ENCODE assay signal across 8 cellular contexts in the genomic region with DNA sequence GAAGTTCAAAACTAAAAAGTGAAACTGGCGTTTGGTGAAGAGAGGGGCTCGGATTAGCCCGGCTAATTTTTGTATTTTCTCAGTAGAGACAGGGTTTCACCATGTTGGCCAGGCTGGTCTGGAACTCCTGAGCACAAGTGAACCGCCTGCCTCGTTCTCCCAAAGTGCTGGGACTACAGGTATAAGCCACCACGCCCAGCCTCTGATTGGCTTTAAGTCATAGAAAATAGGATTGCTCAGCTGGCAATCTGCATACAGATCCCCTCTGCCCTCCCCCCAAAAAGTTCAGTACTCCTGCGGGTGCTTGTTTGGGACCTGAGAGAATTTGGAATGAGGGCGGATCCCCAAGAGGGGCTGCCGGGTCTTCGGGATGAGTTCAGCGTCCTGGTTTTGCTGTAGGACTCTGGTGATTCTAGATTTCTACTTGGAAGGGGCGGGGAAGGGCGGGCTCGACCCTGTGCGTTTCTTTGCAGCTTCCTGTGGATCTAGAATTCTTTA. TPM values are rescaled to one million over a fixed set of nuclear protein-coding genes. Genes with fewer than 3 reads are reported as not detected.
DNase-seq lines count a peak whose midpoint lies in the region; ATAC-seq and TF ChIP-seq lines count a peak whose summit lies in the region.

No MANE protein-coding gene starts in this region.

- H3K27ac ChIP-seq in Peyer's patch (peak overlapping the region; percentile 76 to 89 (median 81)), gastrocnemius medialis (peak overlapping the region; percentile 43 to 55 (median 49))

- H3K4me1 ChIP-seq in Peyer's patch (peaks cover 0 to 7% (median 0%) of the 10 kb centered on the region in 4 donors), gastrocnemius medialis (no peaks in the 10 kb centered on the region)

- no peaks in the 10 kb centered on the region for H3K27me3 ChIP-seq in Peyer's patch
- peaks cover 0 to 17% (median 10%) of the 10 kb centered on the region in 3 donors for H3K27me3 ChIP-seq in gastrocnemius medialis

- no peaks in the 10 kb centered on the region for H3K9me3 ChIP-seq in Peyer's patch
- no peaks in the 10 kb centered on the region for H3K9me3 ChIP-seq in gastrocnemius medialis

- peak in 2 of 3 donors; percentile 44 to 57 for DNase-seq in Peyer's patch
- DNase-seq in fibroblast of mammary gland (ENCODE audit: low read depth), result no peak
- DNase-seq in gastrocnemius medialis, result no peak
- no peak for DNase-seq in NCI-H510A treated with DMSO at 0.1 percent for 48 hours (lab: John Stamatoyannopoulos, UW)
- DNase-seq in AG08395 (ENCODE audit: low spot score), result no peak
- no peak for DNase-seq in activated CD8-positive, alpha-beta memory T cell treated with anti-CD3 and anti-CD28 coated beads, Interleukin-2, amount 50 U/mL, for 4 hours

- TF ChIP-seq CTCF in Peyer's patch (IDR thresholded peaks at IDR 0.05), result no peak
- no peak for TF ChIP-seq CTCF in fibroblast of mammary gland (conservative IDR thresholded peaks at IDR 0.05; ENCODE audit: control insufficient read depth, insufficient read depth, low read depth, low read length)
- TF ChIP-seq CTCF in gastrocnemius medialis (IDR thresholded peaks at IDR 0.05 in 4 of 5, conservative IDR thresholded peaks at IDR 0.05 in 1 of 5), result no peak

- no peaks in the 10 kb centered on the region for H3K36me3 ChIP-seq in Peyer's patch
- no peaks in the 10 kb centered on the region for H3K36me3 ChIP-seq in gastrocnemius medialis

- TF ChIP-seq POLR2A in Peyer's patch (IDR thresholded peaks at IDR 0.05) (no peak), gastrocnemius medialis (IDR thresholded peaks at IDR 0.05) (no peak)

- in situ Hi-C loops in gastrocnemius medialis (cut with MboI; ENCODE audit: low sequenced_read_pairs in 4 of 4), result no loop called here

- ATAC-seq in GM19438 (IDR thresholded peaks at IDR 0.05; ENCODE audit: low read depth, unreplicated experiment) (peak; percentile 7), gastrocnemius medialis (no peak), HG03520 (IDR thresholded peaks at IDR 0.05; ENCODE audit: unreplicated experiment) (no peak)

- H3K4me3 ChIP-seq in Peyer's patch (peak overlapping the region; percentile 68 to 94 (median 81)), fibroblast of mammary gland (ENCODE audit: control insufficient read depth, low read depth, low read length) (peak overlapping the region; percentile 44), gastrocnemius medialis (peak overlapping the region; percentile 38 to 61 (median 50))

- intact Hi-C loops in gastrocnemius medialis (cut with DNase I; ENCODE audit: low total_unique reads), result loop anchor here (5.0 kb wide), 1 partner anchor 98 kb away; no protein-coding TSS in a partner anchor

RNA-seq across cellular contexts. Expression of a gene that starts 0.5 kb away (rescaled TPM):
- total RNA-seq in Peyer's patch (10 to 100 TPM in 3 of 4 donors, 1 to 10 TPM in 1; 7.3 to 52.8 (median 20.7) TPM), gastrocnemius medialis (1 to 10 TPM; 1.2 to 4.7 (median 2.3) TPM)

Comparison
In these comparisons a context has a peak if more than half of its experiments do, and no peak if none do; other contexts are left out.
1. DNase-seq: peak in Peyer's patch (2 of 3); none in fibroblast of mammary gland (single experiment), gastrocnemius medialis (0 of 2), NCI-H510A treated with DMSO at 0.1 percent for 48 hours (single experiment), AG08395 (single experiment) and activated CD8-positive, alpha-beta memory T cell treated with anti-CD3 and anti-CD28 coated beads, Interleukin-2, amount 50 U/mL, for 4 hours (single experiment).
2. Peak in every context shown above with its lines, with median percentiles within 50 percentile points of each other: H3K4me3 ChIP-seq.